ENCODE assay signal across 8 cellular contexts in genomic region chr10:28393956-28394568, GRCh38.
A peak's percentile ranks its signal among the peaks of the same experiment; 100 is the strongest.
DNase-seq lines count a peak whose midpoint lies in the region; ATAC-seq and TF ChIP-seq lines count a peak whose summit lies in the region.

No MANE protein-coding gene starts in this region.

- 9 to 10% methylated on average over 8 of the region's 8 CpGs for WGBS in heart right ventricle, 2 donors

- H3K9me3 ChIP-seq in heart right ventricle, result no peaks in the 10 kb centered on the region

- H3K36me3 Mint-ChIP-seq in activated naive CD4-positive, alpha-beta T cell treated with anti-CD3 and anti-CD28 coated beads, Interleukin-2, amount 50 U/mL, for 72 hours, result no peaks in the 10 kb centered on the region

- intact Hi-C loops in heart right ventricle (cut with DNase I), result loop anchor here in 2 of 10 donors (5.0 to 10.0 kb wide), 2 partner anchors 649 to 947 kb away; partner anchors contain the start of gene MKX (in 1 of the 2)

- H3K4me3 ChIP-seq in LNCaP clone FGC (ENCODE audit: low read depth, low read length) (no peak overlapping the region), heart right ventricle (no peak overlapping the region)

- H3K4me1 ChIP-seq in heart right ventricle, result peaks cover 0 to 7% (median 0%) of the 10 kb centered on the region in 9 donors

- H3K36me3 ChIP-seq in heart right ventricle, result no peaks in the 10 kb centered on the region

- H3K27ac ChIP-seq in heart right ventricle, result no peak overlapping the region

- no peaks in the 10 kb centered on the region for H3K9me3 Mint-ChIP-seq in activated naive CD4-positive, alpha-beta T cell treated with anti-CD3 and anti-CD28 coated beads, Interleukin-2, amount 50 U/mL, for 72 hours

- ATAC-seq in GM21447 (IDR thresholded peaks at IDR 0.05; ENCODE audit: unreplicated experiment) (peak; percentile 82), heart right ventricle (peak; percentile 61 to 90 (median 79))
- ATAC-seq in activated naive CD4-positive, alpha-beta T cell treated with anti-CD3 and anti-CD28 coated beads, Interleukin-2, amount 50 U/mL, for 72 hours, result peak; percentile 88

- peak; percentile 93 for DNase-seq in DMS 273 (lab: John Stamatoyannopoulos, UW; ENCODE audit: unreplicated experiment)
- DNase-seq in LNCaP clone FGC (ENCODE audit: low read depth), result peak; percentile 46
- DNase-seq in SKM-1 (lab: John Stamatoyannopoulos, UW; ENCODE audit: unreplicated experiment), result peak; percentile 4
- peak; percentile 61 to 65 for DNase-seq in activated naive CD4-positive, alpha-beta T cell treated with anti-CD3 and anti-CD28 coated beads, Interleukin-2, amount 50 U/mL, for 72 hours (ENCODE audit: low spot score in 2 of 2)
- peak; percentile 30 to 45 for DNase-seq in heart right ventricle
- DNase-seq in putamen (ENCODE audit: low spot score), result peak; percentile 15
- no peak for DNase-seq in 8988T

- peaks cover 0 to 3% (median 0%) of the 10 kb centered on the region in 7 donors for H3K27me3 ChIP-seq in heart right ventricle

- peak overlapping the region in 1 of 2 donors; percentile 3 for H3K27ac Mint-ChIP-seq in activated naive CD4-positive, alpha-beta T cell treated with anti-CD3 and anti-CD28 coated beads, Interleukin-2, amount 50 U/mL, for 72 hours

- peak; percentile 85 for TF ChIP-seq CTCF in LNCaP clone FGC (IDR thresholded peaks at IDR 0.05; ENCODE audit: control insufficient read depth, extremely low read depth, insufficient read depth)
- peak; percentile 72 to 95 (median 91) for TF ChIP-seq CTCF in heart right ventricle (IDR thresholded peaks at IDR 0.05)
